ENCODE assay signal across 18 cellular contexts in the genomic region with DNA sequence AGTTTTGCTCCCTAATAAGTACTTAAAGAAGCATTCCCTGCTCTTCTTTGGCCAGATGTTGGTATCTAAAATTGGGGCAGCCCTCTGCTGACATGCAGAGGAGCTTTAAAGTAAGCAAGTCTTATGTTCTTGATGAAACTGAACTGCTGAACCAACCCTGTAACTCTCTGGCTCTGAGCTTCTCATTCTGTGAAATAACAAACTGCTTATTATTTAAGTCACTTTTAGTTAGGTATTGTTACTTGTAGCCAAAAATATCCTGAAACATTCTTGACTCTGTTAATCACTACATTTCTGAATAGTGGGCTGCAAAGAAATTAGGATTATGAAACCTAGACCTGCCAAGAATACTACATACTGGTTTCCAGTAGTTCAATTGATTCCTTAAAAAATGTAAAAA. TPM values are rescaled to one million over a fixed set of nuclear protein-coding genes. Genes with fewer than 3 reads are reported as not detected.
DNase-seq lines count a peak whose midpoint lies in the region; ATAC-seq, FAIRE-seq and TF ChIP-seq lines count a peak whose summit lies in the region.
"Had no signal": no experiment of that assay in that cellular context is flagged by ENCODE, and none has a peak within 500 bp of the region (broad histone marks: within the 10 kb centered on the region; RNA-seq: fewer than 3 reads in every experiment).

No MANE protein-coding gene starts in this region.

- in situ Hi-C loops in GM23248 (cut with MboI) (no loop called here), K562 (cut with MboI) (no loop called here)

- peaks cover 51% of the 10 kb centered on the region for H4K20me1 ChIP-seq in GM23248 (ENCODE audit: insufficient read depth)
- peaks cover 28% of the 10 kb centered on the region; the same call in 1 of the 2 replicates for H4K20me1 ChIP-seq in K562 (replicated peaks; ENCODE audit: control insufficient read depth, insufficient read depth, low read length)

- peak; percentile 46 for DNase-seq in GM23248
- no peak for DNase-seq in K562 (ENCODE audit: extremely low read depth in 1 of 4, low spot score in 3 of 4)
- DNase-seq in naive thymus-derived CD4-positive, alpha-beta T cell = no peak
- DNase-seq in mucosa of descending colon = no peak
- DNase-seq in cerebellar cortex (ENCODE audit: low spot score) = no peak
- no peak for DNase-seq in RKO (ENCODE audit: low spot score)
- DNase-seq: activated CD8-positive, alpha-beta memory T cell treated with anti-CD3 and anti-CD28 coated beads, Interleukin-2, amount 10 ng/mL, durations not matched to agents 7 days and 5 days; activated gamma-delta T cell; Calu3; colonic mucosa; GF-D8; NCI-H526; stimulated activated naive CD8-positive, alpha-beta T cell treated with anti-CD3 and anti-CD28 coated beads, Interleukin-15, amount 100 ng/mL, for 72 hours; T-helper 9 cell had no signal

- no peaks in the 10 kb centered on the region for H3K9me3 Mint-ChIP-seq in naive thymus-derived CD4-positive, alpha-beta T cell
- H3K9me3 Mint-ChIP-seq: IgD-negative memory B cell; neural progenitor cell; stimulated activated naive CD8-positive, alpha-beta T cell treated with anti-CD3 and anti-CD28 coated beads, Interleukin-15, amount 100 ng/mL, for 72 hours had no signal

- CTCF ChIA-PET in K562 (lab: Yijun Ruan, JAX; ENCODE audit: low intra/inter-chr PET ratio) = interaction anchor here (0.8 kb wide), 1 partner anchor 8 kb away, joined by 3 read pairs; no protein-coding TSS in a partner anchor
- CTCF ChIA-PET in naive thymus-derived CD4-positive, alpha-beta T cell (lab: Charles Lee) = interaction anchor here (0.9 kb wide), 1 partner anchor 85 kb away, joined by 4 read pairs; no protein-coding TSS in a partner anchor

- H3K9me1 ChIP-seq in K562 (ENCODE audit: control insufficient read depth, insufficient read depth, low read length) = peaks cover 3% of the 10 kb centered on the region

- no peaks in the 10 kb centered on the region for H3K36me3 ChIP-seq in ACC112 (ENCODE audit: insufficient read depth, low read length)
- H3K36me3 ChIP-seq in GM23248 (ENCODE audit: low read depth) = no peaks in the 10 kb centered on the region
- peaks cover 29% of the 10 kb centered on the region; the same call in 2 of the 3 replicates for H3K36me3 ChIP-seq in K562 (ENCODE audit: control insufficient read depth, insufficient read depth, low read length)
- H3K36me3 ChIP-seq in naive thymus-derived CD4-positive, alpha-beta T cell (ENCODE audit: control insufficient read depth in 2 of 3, insufficient read depth in 3 of 3, low read length in 3 of 3) = no peaks in the 10 kb centered on the region
- H3K36me3 ChIP-seq in mucosa of descending colon (ENCODE audit: low read depth) = no peaks in the 10 kb centered on the region
- H3K36me3 ChIP-seq: colonic mucosa, neural progenitor cell had no signal

- H3K27ac Mint-ChIP-seq in naive thymus-derived CD4-positive, alpha-beta T cell = peak overlapping the region in 4 of 9 donors; percentile 1 to 84 (median 38)
- H3K27ac Mint-ChIP-seq: activated CD8-positive, alpha-beta memory T cell treated with anti-CD3 and anti-CD28 coated beads, Interleukin-2, amount 10 ng/mL, durations not matched to agents 7 days and 5 days; neural progenitor cell had no signal

- peak overlapping the region in 5 of 10 donors; percentile 7 to 65 (median 28) for H3K4me3 Mint-ChIP-seq in naive thymus-derived CD4-positive, alpha-beta T cell
- H3K4me3 Mint-ChIP-seq: activated CD8-positive, alpha-beta memory T cell treated with anti-CD3 and anti-CD28 coated beads, Interleukin-2, amount 10 ng/mL, durations not matched to agents 7 days and 5 days; neural progenitor cell had no signal

- H3K9me3 ChIP-seq in GM23248 (ENCODE audit: low read depth) = no peaks in the 10 kb centered on the region
- no peaks in the 10 kb centered on the region for H3K9me3 ChIP-seq in K562 (replicated peaks; ENCODE audit: control insufficient read depth, insufficient read depth, low read depth, low read length)
- no peaks in the 10 kb centered on the region for H3K9me3 ChIP-seq in naive thymus-derived CD4-positive, alpha-beta T cell (ENCODE audit: control insufficient read depth in 2 of 3, low read length in 3 of 3)
- no peaks in the 10 kb centered on the region for H3K9me3 ChIP-seq in mucosa of descending colon
- H3K9me3 ChIP-seq: colonic mucosa had no signal

- no peak for TF ChIP-seq EP300 in K562 (IDR thresholded peaks at IDR 0.05; ENCODE audit: low read length)

- H3K9ac ChIP-seq in GM23248 (no peak overlapping the region), K562 (ENCODE audit: insufficient read depth in 1 of 2, low read depth in 2 of 2, low read length in 2 of 2) (no peak overlapping the region)
- H3K9ac ChIP-seq: neural progenitor cell had no signal

- H3K27me3 Mint-ChIP-seq in naive thymus-derived CD4-positive, alpha-beta T cell = no peaks in the 10 kb centered on the region
- H3K27me3 Mint-ChIP-seq: activated CD8-positive, alpha-beta memory T cell treated with anti-CD3 and anti-CD28 coated beads, Interleukin-2, amount 10 ng/mL, durations not matched to agents 7 days and 5 days; IgD-negative memory B cell; stimulated activated naive CD8-positive, alpha-beta T cell treated with anti-CD3 and anti-CD28 coated beads, Interleukin-15, amount 100 ng/mL, for 72 hours had no signal

- peak overlapping the region; percentile 72 for H3K4me2 ChIP-seq in GM23248 (ENCODE audit: unreplicated experiment)
- no peak overlapping the region for H3K4me2 ChIP-seq in K562 (ENCODE audit: insufficient read depth, low read length)
- H3K4me2 ChIP-seq: neural progenitor cell had no signal

- no peak for TF ChIP-seq RAD21 in K562 (CRISPR knock-in tag; conservative IDR thresholded peaks at IDR 0.05 in 1 of 2, IDR thresholded peaks at IDR 0.05 in 1 of 2)

- H3K27me3 ChIP-seq in ACC112 (ENCODE audit: insufficient read depth, low read length) = no peaks in the 10 kb centered on the region
- no peaks in the 10 kb centered on the region for H3K27me3 ChIP-seq in GM23248 (replicated peaks; ENCODE audit: insufficient read depth)
- no peaks in the 10 kb centered on the region for H3K27me3 ChIP-seq in K562 (ENCODE audit: control insufficient read depth in 2 of 2, insufficient read depth in 2 of 2, low read length in 2 of 2)
- H3K27me3 ChIP-seq in naive thymus-derived CD4-positive, alpha-beta T cell (ENCODE audit: control insufficient read depth in 2 of 2, insufficient read depth in 2 of 2, low read length in 2 of 2) = no peaks in the 10 kb centered on the region
- H3K27me3 ChIP-seq: colonic mucosa, neural progenitor cell had no signal

- intact Hi-C loops in K562 (cut with micrococcal nuclease) = no loop called here
- intact Hi-C loops in naive thymus-derived CD4-positive, alpha-beta T cell (cut with micrococcal nuclease) = loop anchor here in 1 of 2 donors (1.0 kb wide), 3 partner anchors 8 to 14 kb away; no protein-coding TSS in a partner anchor
- intact Hi-C loops in mucosa of descending colon (cut with DNase I, micrococcal nuclease) = no loop called here

- H3K4me1 ChIP-seq in ACC112 (ENCODE audit: control insufficient read depth, insufficient read depth, low read length, unreplicated experiment) (peaks cover 52% of the 10 kb centered on the region), GM23248 (ENCODE audit: insufficient read depth) (peaks cover 55% of the 10 kb centered on the region), K562 (replicated peaks in 1 of 2; ENCODE audit: control insufficient read depth in 2 of 2, insufficient read depth in 2 of 2, low read length in 2 of 2) (peaks cover 6 to 34% of the 10 kb centered on the region in 2 experiments; a peak in 4 of 5 replicates), mucosa of descending colon (ENCODE audit: low read depth) (peaks cover 39% of the 10 kb centered on the region)
- H3K4me1 ChIP-seq in naive thymus-derived CD4-positive, alpha-beta T cell (ENCODE audit: control insufficient read depth in 2 of 2, insufficient read depth in 2 of 2, low read length in 2 of 2) = peaks cover 54 to 60% of the 10 kb centered on the region in 2 donors
- H3K4me1 ChIP-seq: colonic mucosa had no signal

- peaks cover 98% of the 10 kb centered on the region for H3K79me2 ChIP-seq in ACC112 (ENCODE audit: control insufficient read depth, insufficient read depth, low read length, unreplicated experiment)
- peaks cover 99% of the 10 kb centered on the region for H3K79me2 ChIP-seq in GM23248 (ENCODE audit: insufficient read depth)
- H3K79me2 ChIP-seq in K562 (ENCODE audit: control insufficient read depth, insufficient read depth, low read length) = peaks cover 98% of the 10 kb centered on the region

- ATAC-seq in K562 (0 out of 3 replicates have a peak, but pooled peaks have one; percentile 10), mucosa of descending colon (no peak), HG03354 (IDR thresholded peaks at IDR 0.05; ENCODE audit: poor library complexity, severe bottlenecking, unreplicated experiment) (no peak)
- no peak for ATAC-seq in naive thymus-derived CD4-positive, alpha-beta T cell
- ATAC-seq: activated CD8-positive, alpha-beta memory T cell treated with anti-CD3 and anti-CD28 coated beads, Interleukin-2, amount 10 ng/mL, durations not matched to agents 7 days and 5 days had no signal

- no peak for FAIRE-seq in K562 (lab: Jason Lieb, UNC)

- H3K36me3 Mint-ChIP-seq in naive thymus-derived CD4-positive, alpha-beta T cell = peaks cover 0 to 14% (median 7%) of the 10 kb centered on the region in 5 donors

- H2AFZ ChIP-seq in ACC112 (ENCODE audit: low read length, unreplicated experiment) (no peak overlapping the region), GM23248 (no peak overlapping the region), K562 (ENCODE audit: low read depth, low read length) (no peak overlapping the region)
- H2AFZ ChIP-seq: neural progenitor cell had no signal

- H3K4me3 ChIP-seq in ACC112 (ENCODE audit: low read depth, low read length) = peak overlapping the region; percentile 55; the same call in 1 of the 2 replicates
- peak overlapping the region; percentile 52 for H3K4me3 ChIP-seq in GM23248
- H3K4me3 ChIP-seq in K562 = no peak overlapping the region
- H3K4me3 ChIP-seq in naive thymus-derived CD4-positive, alpha-beta T cell (ENCODE audit: low read length) = no peak overlapping the region
- H3K4me3 ChIP-seq in mucosa of descending colon = no peak overlapping the region
- H3K4me3 ChIP-seq: colonic mucosa, neural progenitor cell had no signal

- peaks cover 44 to 90% (median 60%) of the 10 kb centered on the region in 7 donors for H3K4me1 Mint-ChIP-seq in naive thymus-derived CD4-positive, alpha-beta T cell

- no peak for TF ChIP-seq POLR2A in K562 (conservative IDR thresholded peaks at IDR 0.05)

- TF ChIP-seq CTCF in K562 (IDR thresholded peaks at IDR 0.05 in 2 of 3, conservative IDR thresholded peaks at IDR 0.05 in 1 of 3; ENCODE audit: insufficient read depth in 2 of 3, low read depth in 1 of 3, low read length in 3 of 3) (no peak), mucosa of descending colon (IDR thresholded peaks at IDR 0.05) (no peak)

- peak overlapping the region; percentile 75 for H3K27ac ChIP-seq in ACC112 (ENCODE audit: low read depth, low read length)
- peak overlapping the region; percentile 46 for H3K27ac ChIP-seq in GM23248
- peak overlapping the region; percentile 2; the same call in 1 of the 3 replicates for H3K27ac ChIP-seq in K562 (ENCODE audit: extremely low read depth, low read depth, low read length)
- peak overlapping the region; percentile 11 for H3K27ac ChIP-seq in naive thymus-derived CD4-positive, alpha-beta T cell (ENCODE audit: low read depth, low read length)
- H3K27ac ChIP-seq: colonic mucosa, neural progenitor cell had no signal

- POLR2A ChIA-PET in K562 (lab: Yijun Ruan, JAX) = interaction anchor here (1.6 to 3.0 kb wide), 3 partner anchors 8 to 18 kb away, joined by 5 to 13 read pairs (median 6); no protein-coding TSS in a partner anchor
- POLR2A ChIA-PET in naive thymus-derived CD4-positive, alpha-beta T cell (lab: Charles Lee) = interaction anchor here (1.2 to 1.4 kb wide), 2 partner anchors 15 to 18 kb away, joined by 4 to 8 read pairs; a partner anchor contains a TSS

- no peaks in the 10 kb centered on the region for H3K9me2 ChIP-seq in GM23248 (ENCODE audit: insufficient read depth)

- peaks cover 71% of the 10 kb centered on the region for H3F3A ChIP-seq in GM23248 (ENCODE audit: insufficient read depth)

- BruUV-seq in K562 (replicated peaks; lab: Mats Ljungman, UMichigan) = no TSS peak

RNA-seq across cellular contexts. Expression of a gene that starts 15.5 kb away (rescaled TPM):
- 17.7 and 19.0 TPM in 2 replicates for total RNA-seq in GM23248 (2014; rRNA removed; shearing (Covaris generic))
- polyA plus RNA-seq in GM23248 (2016; fragmentation: Nextera tagmentation; extraction: Ambion mirVana) (3.8 and 4.0 TPM in 2 replicates), K562 (2011; rRNA removed) (6.9 and 22.2 TPM in 2 replicates), K562 (2014; fragmentation: Illumina TruSeq; extraction: Trizol) (44.2 and 48.8 TPM in 2 replicates), K562 (2014; fragmentation: Nextera tagmentation; extraction: Ambion mirVana) (10 to 100 TPM in 1 of 2 experiments, 1 to 10 TPM in 1; 3.7 to 12.3 TPM), K562 (2014; rRNA removed) (23.2 and 24.8 TPM in 2 replicates)
- total RNA-seq in K562 (2011; cell fraction: chromatin; rRNA removed; ENCODE audit: low replicate concordance) = 5.5 and 20.3 TPM in 2 replicates
- total RNA-seq in K562 (2011; cell fraction: nucleolus; rRNA removed) = 4.0 and 5.4 TPM in 2 replicates
- 16.5 and 35.3 TPM in 2 replicates for total RNA-seq in K562 (2011; cell fraction: nucleoplasm; rRNA removed)
- total RNA-seq in K562 (2014; rRNA removed) (10.5 and 12.5 TPM in 2 replicates), K562 (2014; rRNA removed; fragmentation: Illumina TruSeq; extraction: Trizol) (38.1 and 44.4 TPM in 2 replicates), K562 (2015; rRNA removed; fragmentation: Illumina TruSeq; extraction: Trizol) (29.3 and 30.0 TPM in 2 replicates), K562 (2021) (69.5 and 70.0 TPM in 2 replicates), mucosa of descending colon (10 to 100 TPM; 45.9 to 54.0 (median 53.4) TPM)
- 4.3 and 6.2 TPM in 2 replicates for polyA plus RNA-seq in K562 (2011; cell fraction: cytosol; rRNA removed)
- polyA plus RNA-seq in K562 (2011; cell fraction: nucleus; rRNA removed) = 4.3 and 5.0 TPM in 2 replicates
- 39.5 and 45.7 TPM in 2 replicates for polyA plus RNA-seq in K562 (2012)
- polyA minus RNA-seq in K562 (2011; rRNA and poly(A)+ RNA removed) = 18.4 and 33.2 TPM in 2 replicates
- 16.5 and 25.1 TPM in 2 replicates for polyA minus RNA-seq in K562 (2011; cell fraction: cytosol; rRNA and poly(A)+ RNA removed)
- polyA minus RNA-seq in K562 (2011; cell fraction: nucleus; rRNA and poly(A)+ RNA removed) = 5.4 and 6.0 TPM in 2 replicates
- 10 to 100 TPM; 54.1 to 78.2 (median 70.0) TPM for total RNA-seq in naive thymus-derived CD4-positive, alpha-beta T cell
- polyA plus RNA-seq in naive thymus-derived CD4-positive, alpha-beta T cell = 1 to 10 TPM; 2.6 to 7.2 TPM

Comparison
In these comparisons a context has a peak if more than half of its experiments do, and no peak if none do; other contexts are left out.
1. H3K27ac ChIP-seq: peak in every context shown above with its lines; median percentile 75 in ACC112; 46 in GM23248; 11 in naive thymus-derived CD4-positive, alpha-beta T cell; 2 in K562.
2. H3K4me3 ChIP-seq: peak in ACC112 (single experiment) and GM23248 (single experiment); none in K562 (single experiment), naive thymus-derived CD4-positive, alpha-beta T cell (single experiment) and mucosa of descending colon (single experiment).